21 cellular contexts compared by ENCODE assay signal in genomic region chr21:15401331-15401730, GRCh38.
DNase-seq lines count a peak whose midpoint lies in the region; ATAC-seq, FAIRE-seq and TF ChIP-seq lines count a peak whose summit lies in the region.
"Had no signal": no experiment of that assay in that cellular context is flagged by ENCODE, and none has a peak within 500 bp of the region (broad histone marks: within the 10 kb centered on the region; RNA-seq: fewer than 3 reads in every experiment).

No MANE protein-coding gene starts in this region.

- TF ChIP-seq CTCF in fibroblast of the aortic adventitia (IDR thresholded peaks at IDR 0.05; ENCODE audit: insufficient read depth, low read length) = no peak
- no peak for TF ChIP-seq CTCF in right lobe of liver (IDR thresholded peaks at IDR 0.05)

- no peaks in the 10 kb centered on the region for H3K9me3 ChIP-seq in right lobe of liver
- H3K9me3 ChIP-seq: Caco-2, HAP-1 had no signal

- H3K9me3 Mint-ChIP-seq in activated CD4-positive, alpha-beta T cell treated with anti-CD3 and anti-CD28 coated beads, Interleukin-2, amount 10 ng/mL, durations not matched to agents 24 days and 14 days = no peaks in the 10 kb centered on the region
- H3K9me3 Mint-ChIP-seq: CD8-positive, alpha-beta T cell had no signal

- no peak overlapping the region for H3K4me3 Mint-ChIP-seq in activated CD4-positive, alpha-beta T cell treated with anti-CD3 and anti-CD28 coated beads, Interleukin-2, amount 10 ng/mL, durations not matched to agents 24 days and 14 days
- H3K4me3 Mint-ChIP-seq: B cell; CD4-positive, CD25-positive, alpha-beta regulatory T cell; CD8-positive, alpha-beta T cell; HFFc6 had no signal

- no peaks in the 10 kb centered on the region for H3K27me3 Mint-ChIP-seq in activated CD4-positive, alpha-beta T cell treated with anti-CD3 and anti-CD28 coated beads, Interleukin-2, amount 10 ng/mL, durations not matched to agents 24 days and 14 days
- H3K27me3 Mint-ChIP-seq: B cell; CD4-positive, CD25-positive, alpha-beta regulatory T cell had no signal

- ATAC-seq in right lobe of liver = peak; percentile 29 to 82 (median 75)
- ATAC-seq: CD8-positive, alpha-beta T cell; GM12878 had no signal

- peaks cover 0 to 13% (median 0%) of the 10 kb centered on the region in 4 donors for H3K4me1 ChIP-seq in right lobe of liver
- H3K4me1 ChIP-seq: HAP-1 had no signal

- no peak for FAIRE-seq in H54 (lab: Jason Lieb, UNC)
- FAIRE-seq: A204.1, GM12878 had no signal

- intact Hi-C loops in right lobe of liver (cut with DNase I) = no loop called here
- intact Hi-C loops in activated CD4-positive, alpha-beta T cell treated with anti-CD3 and anti-CD28 coated beads, Interleukin-2, amount 10 ng/mL, durations not matched to agents 24 days and 14 days (cut with micrococcal nuclease) = no loop called here

- H3K27me3 ChIP-seq in right lobe of liver (no peaks in the 10 kb centered on the region), H7 (ENCODE audit: control insufficient read depth, insufficient read depth, low read length) (no peaks in the 10 kb centered on the region)
- H3K27me3 ChIP-seq: BLaER1 had no signal

- no peak overlapping the region for H3K27ac ChIP-seq in right lobe of liver
- H3K27ac ChIP-seq: 22Rv1, BLaER1, C4-2B had no signal

- 25% methylated on average over 4 of the region's 4 CpGs for WGBS in right lobe of liver (ENCODE audit: insufficient coverage, low coverage, low lambda C conversion rate, missing lambda C conversion rate)

- no peak for TF ChIP-seq POLR2A in right lobe of liver (IDR thresholded peaks at IDR 0.05)
- no peak for TF ChIP-seq POLR2A in H54 (IDR thresholded peaks at IDR 0.05; ENCODE audit: low read depth, low read length)

- DNase-seq in amniotic epithelial cell (ENCODE audit: low read depth) = peak; percentile 58
- DNase-seq in fibroblast of the aortic adventitia (ENCODE audit: low read depth) = peak; percentile 34
- no peak for DNase-seq in right lobe of liver
- DNase-seq in H54 (ENCODE audit: insufficient read length, low spot score) = no peak
- DNase-seq in H7 = no peak
- DNase-seq in activated CD4-positive, alpha-beta T cell treated with anti-CD3 and anti-CD28 coated beads, Interleukin-2, amount 10 ng/mL, durations not matched to agents 24 days and 14 days = no peak
- DNase-seq: Caco-2; CD4-positive, CD25-positive, alpha-beta regulatory T cell; CD8-positive, alpha-beta T cell; DMS79; EL; GDM1; GOT3; HFFc6 had no signal

- no peak overlapping the region for H3K4me3 ChIP-seq in fibroblast of the aortic adventitia (ENCODE audit: low read depth, low read length)
- H3K4me3 ChIP-seq in right lobe of liver = no peak overlapping the region
- no peak overlapping the region for H3K4me3 ChIP-seq in H7 (ENCODE audit: insufficient read depth, low read depth, low read length)
- H3K4me3 ChIP-seq: BLaER1, GM12878, HAP-1 had no signal

- no peak overlapping the region for H3K27ac Mint-ChIP-seq in activated CD4-positive, alpha-beta T cell treated with anti-CD3 and anti-CD28 coated beads, Interleukin-2, amount 10 ng/mL, durations not matched to agents 24 days and 14 days
- H3K27ac Mint-ChIP-seq: B cell; CD4-positive, CD25-positive, alpha-beta regulatory T cell; CD8-positive, alpha-beta T cell; HFFc6 had no signal

- H3K36me3 ChIP-seq in right lobe of liver = peaks cover 0 to 8% (median 0%) of the 10 kb centered on the region in 4 donors
- no peaks in the 10 kb centered on the region for H3K36me3 ChIP-seq in H7 (replicated peaks; ENCODE audit: control insufficient read depth, insufficient read depth, low read length)
- H3K36me3 ChIP-seq: BLaER1, HAP-1 had no signal

- no peaks in the 10 kb centered on the region for H3K4me1 Mint-ChIP-seq in activated CD4-positive, alpha-beta T cell treated with anti-CD3 and anti-CD28 coated beads, Interleukin-2, amount 10 ng/mL, durations not matched to agents 24 days and 14 days
- H3K4me1 Mint-ChIP-seq: B cell; CD4-positive, CD25-positive, alpha-beta regulatory T cell had no signal

- no peaks in the 10 kb centered on the region for H3K36me3 Mint-ChIP-seq in activated CD4-positive, alpha-beta T cell treated with anti-CD3 and anti-CD28 coated beads, Interleukin-2, amount 10 ng/mL, durations not matched to agents 24 days and 14 days (ENCODE audit: low read depth)
- H3K36me3 Mint-ChIP-seq: CD4-positive, CD25-positive, alpha-beta regulatory T cell; CD8-positive, alpha-beta T cell had no signal

Comparison
In these comparisons a context has a peak if more than half of its experiments do, and no peak if none do; other contexts are left out.
1. DNase-seq: peak in amniotic epithelial cell (single experiment) and fibroblast of the aortic adventitia (single experiment); none in right lobe of liver (0 of 3), H54 (single experiment), H7 (single experiment) and activated CD4-positive, alpha-beta T cell treated with anti-CD3 and anti-CD28 coated beads, Interleukin-2, amount 10 ng/mL, durations not matched to agents 24 days and 14 days (single experiment).